In the genomic region with DNA sequence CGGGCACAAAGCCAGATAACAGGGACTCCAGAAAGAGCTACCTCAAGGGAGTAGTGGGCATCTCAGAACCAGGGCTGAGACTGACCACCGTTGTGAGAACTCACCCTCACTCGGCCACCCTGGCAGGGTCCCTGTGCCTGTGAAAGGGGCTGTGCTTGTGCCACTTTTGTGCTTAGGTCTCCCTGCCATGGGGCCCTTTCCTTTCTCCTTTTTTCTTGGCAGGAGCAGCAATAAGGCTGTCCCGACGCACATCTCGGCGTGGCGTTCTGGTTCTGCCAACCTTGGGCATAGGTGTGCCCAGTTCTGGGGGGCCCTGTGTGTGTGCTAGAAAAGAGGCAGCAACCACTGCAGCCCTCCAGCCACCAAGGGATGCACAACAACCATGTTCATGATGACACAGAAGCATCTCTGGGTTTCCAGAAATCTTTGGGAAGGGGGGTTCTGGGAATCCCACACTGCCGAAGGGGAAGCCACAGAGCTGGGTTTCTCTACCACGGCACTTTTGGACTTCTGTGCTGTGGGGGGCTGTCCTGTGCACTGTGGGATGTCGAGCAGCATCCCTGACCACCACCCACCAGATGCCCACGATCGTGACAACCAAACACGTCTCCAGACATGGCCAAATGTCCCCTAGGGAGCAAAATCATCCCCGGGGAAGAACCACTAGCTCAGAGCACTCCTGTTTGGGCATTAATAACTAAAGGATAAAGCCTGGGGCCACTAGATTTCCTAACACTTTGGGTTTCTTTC, we compare ENCODE assay signal across 26 cellular contexts. TPM values are rescaled to one million over a fixed set of nuclear protein-coding genes. Genes with fewer than 3 reads are reported as not detected.
"Had no signal": no experiment of that assay in that cellular context is flagged by ENCODE, and none has a peak within 500 bp of the region (broad histone marks: within the 10 kb centered on the region; RNA-seq: fewer than 3 reads in every experiment).

No MANE protein-coding gene starts in this region.

- H3K4me1 ChIP-seq: gastrocnemius medialis, neural progenitor cell, right lobe of liver had no signal

- H3K27me3 Mint-ChIP-seq: stimulated activated naive CD8-positive, alpha-beta T cell treated with anti-CD3 and anti-CD28 coated beads, Interleukin-15, amount 100 ng/mL, for 72 hours had no signal

- ATAC-seq: gastrocnemius medialis, left colon had no signal

- H3K9me3 ChIP-seq: gastrocnemius medialis, right lobe of liver, upper lobe of left lung had no signal

- H3K79me2 ChIP-seq: hepatocyte had no signal

- H3K27ac Mint-ChIP-seq: activated B cell treated with CpG ODN at 0.5 μM for 24 hours; activated naive CD4-positive, alpha-beta T cell treated with anti-CD3 and anti-CD28 coated beads, Interleukin-2, amount 50 U/mL, for 72 hours; activated T-cell treated with anti-CD3 and anti-CD28 coated beads, Interleukin-2, amount 50 U/mL, for 72 hours; mesothelial cell of epicardium; neural progenitor cell; stimulated activated naive CD8-positive, alpha-beta T cell treated with anti-CD3 and anti-CD28 coated beads, Interleukin-15, amount 100 ng/mL, for 72 hours; T-helper 2 cell treated with Interferon-gamma antibody and Interleukin-4, amounts not matched to agents 5 μg/mL and 100 μg/mL, for 36 hours had no signal

- H3K4me2 ChIP-seq: hepatocyte, neural progenitor cell had no signal

- H3K27ac ChIP-seq: ascending aorta, coronary artery, dorsolateral prefrontal cortex, gastrocnemius medialis, neural progenitor cell, right lobe of liver had no signal

- H3K4me3 ChIP-seq: ascending aorta, coronary artery, dorsolateral prefrontal cortex, gastrocnemius medialis, hepatocyte, neural progenitor cell, right lobe of liver, upper lobe of left lung had no signal

- DNase-seq: activated B cell treated with CpG ODN at 0.5 μM for 24 hours; activated naive CD4-positive, alpha-beta T cell; activated T-cell treated with anti-CD3 and anti-CD28 coated beads for 4 hours; activated T-cell treated with anti-CD3 and anti-CD28 coated beads, Interleukin-2, amount 50 U/mL, for 72 hours; dorsolateral prefrontal cortex; effector memory CD4-positive, alpha-beta T cell; gastrocnemius medialis; left colon; naive B cell; posterior cingulate gyrus; right lobe of liver; stimulated activated CD4-positive, alpha-beta T cell treated with anti-CD3 and anti-CD28 coated beads, Interleukin-12 subunit alpha, Interleukin-12 subunit beta, amount 100 ng/mL, for 4 hours; stimulated activated CD4-positive, alpha-beta T cell treated with anti-CD3 and anti-CD28 coated beads, Interleukin-4, amount 100 ng/mL, for 1 hour; stimulated activated naive CD8-positive, alpha-beta T cell treated with anti-CD3 and anti-CD28 coated beads, Interleukin-15, amount 100 ng/mL, for 72 hours; substantia nigra; T-helper 1 cell; upper lobe of left lung had no signal

- H3K36me3 ChIP-seq: ascending aorta, gastrocnemius medialis, neural progenitor cell, right lobe of liver, upper lobe of left lung had no signal

- H3K36me3 Mint-ChIP-seq: brain, mesothelial cell of epicardium, neural progenitor cell had no signal

- H2AFZ ChIP-seq: hepatocyte, neural progenitor cell had no signal

- H3K9me3 Mint-ChIP-seq: activated B cell treated with CpG ODN at 0.5 μM for 24 hours, mesothelial cell of epicardium, neural progenitor cell had no signal

- H3K4me3 Mint-ChIP-seq: activated B cell treated with CpG ODN at 0.5 μM for 24 hours; activated T-cell treated with anti-CD3 and anti-CD28 coated beads, Interleukin-2, amount 50 U/mL, for 72 hours; brain; mesothelial cell of epicardium; neural progenitor cell; stimulated activated naive CD8-positive, alpha-beta T cell treated with anti-CD3 and anti-CD28 coated beads, Interleukin-15, amount 100 ng/mL, for 72 hours; T-helper 2 cell treated with Interferon-gamma antibody and Interleukin-4, amounts not matched to agents 5 μg/mL and 100 μg/mL, for 36 hours had no signal

- H3K27me3 ChIP-seq: ascending aorta, dorsolateral prefrontal cortex, gastrocnemius medialis, hepatocyte, neural progenitor cell, right lobe of liver, upper lobe of left lung had no signal

RNA-seq across cellular contexts. Expression of a gene that starts 13.1 kb away (rescaled TPM):
- total RNA-seq: activated B cell treated with CpG ODN at 0.5 μM for 24 hours, renal cortical epithelial cell had no signal

RNA-seq across cellular contexts. Expression of a gene that starts 22.7 kb away (rescaled TPM):
- total RNA-seq: mesothelial cell of epicardium had no signal
